Comparison of ENCODE assay signal across 13 cellular contexts in genomic region chr17:46063239-46063638, GRCh38.
DNase-seq lines count a peak whose midpoint lies in the region; ATAC-seq and TF ChIP-seq lines count a peak whose summit lies in the region.
"Had no signal": no experiment of that assay in that cellular context is flagged by ENCODE, and none has a peak within 500 bp of the region (broad histone marks: within the 10 kb centered on the region; RNA-seq: fewer than 3 reads in every experiment).

No MANE protein-coding gene starts in this region.

- peak overlapping the region; percentile 46; the same call in 1 of the 2 replicates for H3K27ac ChIP-seq in ACC112 (ENCODE audit: low read depth, low read length)
- H3K27ac ChIP-seq in brain microvascular endothelial cell, result peak overlapping the region; percentile 66
- no peak overlapping the region for H3K27ac ChIP-seq in left lung
- H3K27ac ChIP-seq: spleen had no signal

- no peaks in the 10 kb centered on the region for H3K9me3 ChIP-seq in left lung
- H3K9me3 ChIP-seq: spleen had no signal

- ATAC-seq in left lung, result peak; percentile 69
- ATAC-seq in HG03135 (IDR thresholded peaks at IDR 0.05; ENCODE audit: unreplicated experiment), result no peak
- ATAC-seq in GM18909 (IDR thresholded peaks at IDR 0.05; ENCODE audit: poor library complexity, unreplicated experiment), result no peak
- ATAC-seq in GM18520 (IDR thresholded peaks at IDR 0.05; ENCODE audit: unreplicated experiment), result no peak
- ATAC-seq: stimulated activated effector memory CD8-positive, alpha-beta T cell treated with anti-CD3 and anti-CD28 coated beads, Interleukin-12 subunit alpha, Interleukin-12 subunit beta, amount 100 ng/mL, for 72 hours; WTC11 had no signal

- no peaks in the 10 kb centered on the region for H3K27me3 Mint-ChIP-seq in activated T-helper 1 cell treated with anti-CD3 and anti-CD28 coated beads, Interleukin-12 subunit alpha, Interleukin-12 subunit beta, Interleukin-2, Interleukin-4 antibody, amounts not matched to agents 30 ng/mL and 10 ng/mL and 1 ng/mL, durations not matched to agents 14 hours and 24 hours and 36 hours (ENCODE audit: insufficient read depth)

- H3K4me3 Mint-ChIP-seq in activated T-helper 1 cell treated with anti-CD3 and anti-CD28 coated beads, Interleukin-12 subunit alpha, Interleukin-12 subunit beta, Interleukin-2, Interleukin-4 antibody, amounts not matched to agents 30 ng/mL and 10 ng/mL and 1 ng/mL, durations not matched to agents 14 hours and 24 hours and 36 hours, result no peak overlapping the region
- H3K4me3 Mint-ChIP-seq: CD14-positive monocyte; stimulated activated effector memory CD8-positive, alpha-beta T cell treated with anti-CD3 and anti-CD28 coated beads, Interleukin-12 subunit alpha, Interleukin-12 subunit beta, amount 100 ng/mL, for 72 hours; WTC11 had no signal

- H3K4me1 Mint-ChIP-seq in activated T-helper 1 cell treated with anti-CD3 and anti-CD28 coated beads, Interleukin-12 subunit alpha, Interleukin-12 subunit beta, Interleukin-2, Interleukin-4 antibody, amounts not matched to agents 30 ng/mL and 10 ng/mL and 1 ng/mL, durations not matched to agents 14 hours and 24 hours and 36 hours (ENCODE audit: low read depth), result peaks cover 7% of the 10 kb centered on the region
- H3K4me1 Mint-ChIP-seq: CD14-positive monocyte had no signal

- intact Hi-C loops in left lung (cut with DNase I), result no loop called here
- intact Hi-C loops in activated T-helper 1 cell treated with anti-CD3 and anti-CD28 coated beads, Interleukin-12 subunit alpha, Interleukin-12 subunit beta, Interleukin-2, Interleukin-4 antibody, amounts not matched to agents 30 ng/mL and 10 ng/mL and 1 ng/mL, durations not matched to agents 14 hours and 24 hours and 36 hours (cut with micrococcal nuclease), result no loop called here

- peak; percentile 46 for DNase-seq in HS-27A (ENCODE audit: low read depth)
- peak; percentile 86 for DNase-seq in brain microvascular endothelial cell
- no peak for DNase-seq in left lung
- no peak for DNase-seq in activated T-helper 1 cell treated with anti-CD3 and anti-CD28 coated beads, Interleukin-12 subunit alpha, Interleukin-12 subunit beta, Interleukin-2, Interleukin-4 antibody, amounts not matched to agents 30 ng/mL and 10 ng/mL and 1 ng/mL, durations not matched to agents 14 hours and 24 hours and 36 hours (ENCODE audit: low spot score)
- DNase-seq: NCI-H1105 treated with DMSO at 0.1 percent for 48 hours, spleen had no signal

- peaks cover 7% of the 10 kb centered on the region for H3K79me2 ChIP-seq in ACC112 (ENCODE audit: control insufficient read depth, insufficient read depth, low read length, unreplicated experiment)

- H3K9me3 Mint-ChIP-seq in activated T-helper 1 cell treated with anti-CD3 and anti-CD28 coated beads, Interleukin-12 subunit alpha, Interleukin-12 subunit beta, Interleukin-2, Interleukin-4 antibody, amounts not matched to agents 30 ng/mL and 10 ng/mL and 1 ng/mL, durations not matched to agents 14 hours and 24 hours and 36 hours, result no peaks in the 10 kb centered on the region
- H3K9me3 Mint-ChIP-seq: CD14-positive monocyte; stimulated activated effector memory CD8-positive, alpha-beta T cell treated with anti-CD3 and anti-CD28 coated beads, Interleukin-12 subunit alpha, Interleukin-12 subunit beta, amount 100 ng/mL, for 72 hours; WTC11 had no signal

- H3K27ac Mint-ChIP-seq in activated T-helper 1 cell treated with anti-CD3 and anti-CD28 coated beads, Interleukin-12 subunit alpha, Interleukin-12 subunit beta, Interleukin-2, Interleukin-4 antibody, amounts not matched to agents 30 ng/mL and 10 ng/mL and 1 ng/mL, durations not matched to agents 14 hours and 24 hours and 36 hours, result no peak overlapping the region
- H3K27ac Mint-ChIP-seq: stimulated activated effector memory CD8-positive, alpha-beta T cell treated with anti-CD3 and anti-CD28 coated beads, Interleukin-12 subunit alpha, Interleukin-12 subunit beta, amount 100 ng/mL, for 72 hours; WTC11 had no signal

- in situ Hi-C loops in brain microvascular endothelial cell (cut with HindIII; ENCODE audit: low pct_ligation_motif_present, low sequenced_read_pairs), result no loop called here

- H3K36me3 ChIP-seq in ACC112 (ENCODE audit: insufficient read depth, low read length) (peaks cover 17% of the 10 kb centered on the region; the same call in 1 of the 2 replicates), brain microvascular endothelial cell (replicated peaks) (peaks cover 17% of the 10 kb centered on the region), left lung (peaks cover 0 to 66% of the 10 kb centered on the region in 2 donors)

- no peak for TF ChIP-seq CTCF in brain microvascular endothelial cell (IDR thresholded peaks at IDR 0.05; ENCODE audit: low read depth, low read length, missing control alignments)
- no peak for TF ChIP-seq CTCF in left lung (IDR thresholded peaks at IDR 0.05)

- H3K4me1 ChIP-seq in ACC112 (ENCODE audit: control insufficient read depth, insufficient read depth, low read length, unreplicated experiment) (peaks cover 19% of the 10 kb centered on the region), left lung (no peaks in the 10 kb centered on the region)

- peaks cover 29% of the 10 kb centered on the region for H3K36me3 Mint-ChIP-seq in activated T-helper 1 cell treated with anti-CD3 and anti-CD28 coated beads, Interleukin-12 subunit alpha, Interleukin-12 subunit beta, Interleukin-2, Interleukin-4 antibody, amounts not matched to agents 30 ng/mL and 10 ng/mL and 1 ng/mL, durations not matched to agents 14 hours and 24 hours and 36 hours (ENCODE audit: low read depth)

- H3K27me3 ChIP-seq in ACC112 (ENCODE audit: insufficient read depth, low read length) (no peaks in the 10 kb centered on the region), brain microvascular endothelial cell (replicated peaks) (no peaks in the 10 kb centered on the region), left lung (no peaks in the 10 kb centered on the region)
- H3K27me3 ChIP-seq: spleen had no signal

- no peak overlapping the region for H3K4me3 ChIP-seq in ACC112 (ENCODE audit: low read depth, low read length)
- no peak overlapping the region for H3K4me3 ChIP-seq in brain microvascular endothelial cell (ENCODE audit: low read depth, low read length)
- no peak overlapping the region for H3K4me3 ChIP-seq in left lung
- H3K4me3 ChIP-seq: spleen had no signal

- H2AFZ ChIP-seq in ACC112 (ENCODE audit: low read length, unreplicated experiment), result no peak overlapping the region

Comparison
In these comparisons a context has a peak if more than half of its experiments do, and no peak if none do; other contexts are left out.
1. H3K27ac ChIP-seq: peak in ACC112 (single experiment) and brain microvascular endothelial cell (single experiment); none in left lung (0 of 2).
2. DNase-seq: peak in HS-27A (single experiment) and brain microvascular endothelial cell (single experiment); none in left lung (0 of 2) and activated T-helper 1 cell treated with anti-CD3 and anti-CD28 coated beads, Interleukin-12 subunit alpha, Interleukin-12 subunit beta, Interleukin-2, Interleukin-4 antibody, amounts not matched to agents 30 ng/mL and 10 ng/mL and 1 ng/mL, durations not matched to agents 14 hours and 24 hours and 36 hours (single experiment).